ENCODE assay signal across 1 cellular context in the genomic region with DNA sequence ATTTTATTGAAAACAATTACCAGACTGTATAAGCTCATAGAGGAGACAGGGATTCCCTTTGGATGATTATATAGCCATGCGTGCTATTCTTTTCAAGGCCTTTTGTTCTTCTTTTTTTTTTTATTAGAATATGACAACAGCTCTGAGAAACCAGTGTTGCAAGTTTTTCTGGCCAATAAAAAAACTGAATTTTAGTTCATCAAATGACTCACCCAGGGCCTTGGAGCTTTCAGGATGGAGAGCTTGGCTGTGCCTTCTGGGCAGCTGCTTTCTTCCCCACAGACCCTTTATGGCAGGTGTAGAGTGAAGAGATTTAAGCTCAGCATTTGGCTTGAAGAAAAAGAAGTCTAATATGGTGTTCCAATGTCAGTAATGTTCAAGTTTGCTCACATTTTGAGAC.
TF ChIP-seq lines count a peak whose summit lies in the region.

No MANE protein-coding gene starts in this region.

TF ChIP-seq in GM23338, 12 proteins besides CTCF, POLR2A, EP300 and RAD21 (continued from another document):
- TF ChIP-seq, protein P1, sequence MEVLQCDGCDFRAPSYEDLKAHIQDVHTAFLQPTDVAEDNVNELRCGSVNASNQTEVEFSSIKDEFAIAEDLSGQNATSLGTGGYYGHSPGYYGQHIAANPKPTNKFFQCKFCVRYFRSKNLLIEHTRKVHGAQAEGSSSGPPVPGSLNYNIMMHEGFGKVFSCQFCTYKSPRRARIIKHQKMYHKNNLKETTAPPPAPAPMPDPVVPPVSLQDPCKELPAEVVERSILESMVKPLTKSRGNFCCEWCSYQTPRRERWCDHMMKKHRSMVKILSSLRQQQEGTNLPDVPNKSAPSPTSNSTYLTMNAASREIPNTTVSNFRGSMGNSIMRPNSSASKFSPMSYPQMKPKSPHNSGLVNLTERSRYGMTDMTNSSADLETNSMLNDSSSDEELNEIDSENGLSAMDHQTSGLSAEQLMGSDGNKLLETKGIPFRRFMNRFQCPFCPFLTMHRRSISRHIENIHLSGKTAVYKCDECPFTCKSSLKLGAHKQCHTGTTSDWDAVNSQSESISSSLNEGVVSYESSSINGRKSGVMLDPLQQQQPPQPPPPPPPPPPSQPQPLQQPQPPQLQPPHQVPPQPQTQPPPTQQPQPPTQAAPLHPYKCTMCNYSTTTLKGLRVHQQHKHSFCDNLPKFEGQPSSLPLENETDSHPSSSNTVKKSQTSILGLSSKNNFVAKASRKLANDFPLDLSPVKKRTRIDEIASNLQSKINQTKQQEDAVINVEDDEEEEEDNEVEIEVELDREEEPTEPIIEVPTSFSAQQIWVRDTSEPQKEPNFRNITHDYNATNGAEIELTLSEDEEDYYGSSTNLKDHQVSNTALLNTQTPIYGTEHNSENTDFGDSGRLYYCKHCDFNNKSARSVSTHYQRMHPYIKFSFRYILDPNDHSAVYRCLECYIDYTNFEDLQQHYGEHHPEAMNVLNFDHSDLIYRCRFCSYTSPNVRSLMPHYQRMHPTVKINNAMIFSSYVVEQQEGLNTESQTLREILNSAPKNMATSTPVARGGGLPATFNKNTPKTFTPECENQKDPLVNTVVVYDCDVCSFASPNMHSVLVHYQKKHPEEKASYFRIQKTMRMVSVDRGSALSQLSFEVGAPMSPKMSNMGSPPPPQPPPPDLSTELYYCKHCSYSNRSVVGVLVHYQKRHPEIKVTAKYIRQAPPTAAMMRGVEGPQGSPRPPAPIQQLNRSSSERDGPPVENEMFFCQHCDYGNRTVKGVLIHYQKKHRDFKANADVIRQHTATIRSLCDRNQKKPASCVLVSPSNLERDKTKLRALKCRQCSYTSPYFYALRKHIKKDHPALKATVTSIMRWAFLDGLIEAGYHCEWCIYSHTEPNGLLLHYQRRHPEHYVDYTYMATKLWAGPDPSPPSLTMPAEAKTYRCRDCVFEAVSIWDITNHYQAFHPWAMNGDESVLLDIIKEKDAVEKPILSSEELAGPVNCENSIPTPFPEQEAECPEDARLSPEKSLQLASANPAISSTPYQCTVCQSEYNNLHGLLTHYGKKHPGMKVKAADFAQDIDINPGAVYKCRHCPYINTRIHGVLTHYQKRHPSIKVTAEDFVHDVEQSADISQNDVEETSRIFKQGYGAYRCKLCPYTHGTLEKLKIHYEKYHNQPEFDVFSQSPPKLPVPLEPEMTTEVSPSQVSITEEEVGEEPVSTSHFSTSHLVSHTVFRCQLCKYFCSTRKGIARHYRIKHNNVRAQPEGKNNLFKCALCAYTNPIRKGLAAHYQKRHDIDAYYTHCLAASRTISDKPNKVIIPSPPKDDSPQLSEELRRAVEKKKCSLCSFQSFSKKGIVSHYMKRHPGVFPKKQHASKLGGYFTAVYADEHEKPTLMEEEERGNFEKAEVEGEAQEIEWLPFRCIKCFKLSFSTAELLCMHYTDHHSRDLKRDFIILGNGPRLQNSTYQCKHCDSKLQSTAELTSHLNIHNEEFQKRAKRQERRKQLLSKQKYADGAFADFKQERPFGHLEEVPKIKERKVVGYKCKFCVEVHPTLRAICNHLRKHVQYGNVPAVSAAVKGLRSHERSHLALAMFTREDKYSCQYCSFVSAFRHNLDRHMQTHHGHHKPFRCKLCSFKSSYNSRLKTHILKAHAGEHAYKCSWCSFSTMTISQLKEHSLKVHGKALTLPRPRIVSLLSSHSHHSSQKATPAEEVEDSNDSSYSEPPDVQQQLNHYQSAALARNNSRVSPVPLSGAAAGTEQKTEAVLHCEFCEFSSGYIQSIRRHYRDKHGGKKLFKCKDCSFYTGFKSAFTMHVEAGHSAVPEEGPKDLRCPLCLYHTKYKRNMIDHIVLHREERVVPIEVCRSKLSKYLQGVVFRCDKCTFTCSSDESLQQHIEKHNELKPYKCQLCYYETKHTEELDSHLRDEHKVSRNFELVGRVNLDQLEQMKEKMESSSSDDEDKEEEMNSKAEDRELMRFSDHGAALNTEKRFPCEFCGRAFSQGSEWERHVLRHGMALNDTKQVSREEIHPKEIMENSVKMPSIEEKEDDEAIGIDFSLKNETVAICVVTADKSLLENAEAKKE (CRISPR knock-in tag; IDR thresholded peaks at IDR 0.05) = no peak
- TF ChIP-seq JUNB (IDR thresholded peaks at IDR 0.05; ENCODE audit: unreplicated experiment) = no peak
